29 cellular contexts compared by ENCODE assay signal in genomic region chr3:176141837-176142236, GRCh38.
"Had no signal": no experiment of that assay in that cellular context is flagged by ENCODE, and none has a peak within 500 bp of the region (broad histone marks: within the 10 kb centered on the region; RNA-seq: fewer than 3 reads in every experiment).

No MANE protein-coding gene starts in this region.

- H3K36me3 Mint-ChIP-seq: mesothelial cell of epicardium; naive B cell; neural progenitor cell; stimulated activated naive B cell treated with anti-CD40 and anti-IgM and Interleukin-4, amounts not matched to agents 10 μg/mL and 1 μg/mL and 100 μg/mL, for 72 hours had no signal

- DNase-seq: islet precursor cell; left ventricle myocardium inferior; mesendoderm; naive B cell; natural killer cell; nephron progenitor cell; pancreas; posterior cingulate gyrus; retina; right cardiac atrium; stimulated activated CD4-positive, alpha-beta T cell treated with anti-CD3 and anti-CD28 coated beads, Interleukin-12 subunit alpha, Interleukin-12 subunit beta, amount 100 ng/mL, for 4 hours; stimulated activated CD4-positive, alpha-beta T cell treated with anti-CD3 and anti-CD28 coated beads, Interleukin-15, amount 100 ng/mL, for 24 hours; stimulated activated CD4-positive, alpha-beta T cell treated with anti-CD3 and anti-CD28 coated beads, Interleukin-2, amount 100 ng/mL, for 24 hours; stimulated activated CD4-positive, alpha-beta T cell treated with anti-CD3 and anti-CD28 coated beads, Interleukin-4, amount 100 ng/mL, for 1 hour; stimulated activated naive B cell treated with anti-CD40 and anti-IgM and Interleukin-4, amounts not matched to agents 10 μg/mL and 1 μg/mL and 100 μg/mL, for 72 hours; stimulated activated naive CD8-positive, alpha-beta T cell treated with anti-CD3 and anti-CD28 coated beads, Interleukin-15, Interleukin-2, amounts not matched to agents 100 U/mL and 50 U/mL, for 24 hours; stomach; tibial artery; trophoblast cell; upper lobe of right lung had no signal

- H3K4me1 ChIP-seq: left ventricle myocardium inferior, neural progenitor cell, pancreas, prostate gland, stomach, suprapubic skin, tibial artery, upper lobe of right lung had no signal

- H3K36me3 ChIP-seq: left ventricle myocardium inferior, neural progenitor cell, neutrophil, pancreas, prostate gland, stomach, suprapubic skin, thoracic aorta, tibial artery, upper lobe of right lung had no signal

- H3K4me3 ChIP-seq: left ventricle myocardium inferior, lung, neural progenitor cell, pancreas, prostate gland, skin epidermis, stomach, suprapubic skin, thoracic aorta, tibial artery, upper lobe of right lung had no signal

- H3K9ac ChIP-seq: neural progenitor cell had no signal

- H3K27ac ChIP-seq: left ventricle myocardium inferior, neural progenitor cell, neutrophil, pancreas, prostate gland, skin epidermis, stomach, suprapubic skin, thoracic aorta, tibial artery, upper lobe of right lung had no signal

- H3K4me1 Mint-ChIP-seq: mesothelial cell of epicardium; naive B cell; natural killer cell; neural progenitor cell; stimulated activated naive B cell treated with anti-CD40 and anti-IgM and Interleukin-4, amounts not matched to agents 10 μg/mL and 1 μg/mL and 100 μg/mL, for 72 hours had no signal

- H3K27me3 Mint-ChIP-seq: naive B cell; stimulated activated naive B cell treated with anti-CD40 and anti-IgM and Interleukin-4, amounts not matched to agents 10 μg/mL and 1 μg/mL and 100 μg/mL, for 72 hours had no signal

- H3K4me2 ChIP-seq: neural progenitor cell had no signal

- H2AFZ ChIP-seq: neural progenitor cell had no signal

- H3K9me3 ChIP-seq: neutrophil, pancreas, prostate gland, stomach, suprapubic skin, thoracic aorta, tibial artery, upper lobe of right lung had no signal

- H3K27ac Mint-ChIP-seq: mesothelial cell of epicardium; naive B cell; natural killer cell; nephron progenitor cell; neural progenitor cell; stimulated activated naive B cell treated with anti-CD40 and anti-IgM and Interleukin-4, amounts not matched to agents 10 μg/mL and 1 μg/mL and 100 μg/mL, for 72 hours had no signal

- H3K4me3 Mint-ChIP-seq: mesothelial cell of epicardium; naive B cell; natural killer cell; nephron progenitor cell; neural progenitor cell; stimulated activated naive B cell treated with anti-CD40 and anti-IgM and Interleukin-4, amounts not matched to agents 10 μg/mL and 1 μg/mL and 100 μg/mL, for 72 hours had no signal

- H3K27me3 ChIP-seq: neural progenitor cell, neutrophil, pancreas, stomach, suprapubic skin, tibial artery, upper lobe of right lung had no signal

- ATAC-seq: natural killer cell; pancreas; right cardiac atrium; sciatic nerve; stimulated activated naive B cell treated with anti-CD40 and anti-IgM and Interleukin-4, amounts not matched to agents 10 μg/mL and 1 μg/mL and 100 μg/mL, for 72 hours; stimulated activated naive CD8-positive, alpha-beta T cell treated with anti-CD3 and anti-CD28 coated beads, Interleukin-15, Interleukin-2, amounts not matched to agents 100 U/mL and 50 U/mL, for 24 hours; upper lobe of right lung had no signal
